In the genomic region with DNA sequence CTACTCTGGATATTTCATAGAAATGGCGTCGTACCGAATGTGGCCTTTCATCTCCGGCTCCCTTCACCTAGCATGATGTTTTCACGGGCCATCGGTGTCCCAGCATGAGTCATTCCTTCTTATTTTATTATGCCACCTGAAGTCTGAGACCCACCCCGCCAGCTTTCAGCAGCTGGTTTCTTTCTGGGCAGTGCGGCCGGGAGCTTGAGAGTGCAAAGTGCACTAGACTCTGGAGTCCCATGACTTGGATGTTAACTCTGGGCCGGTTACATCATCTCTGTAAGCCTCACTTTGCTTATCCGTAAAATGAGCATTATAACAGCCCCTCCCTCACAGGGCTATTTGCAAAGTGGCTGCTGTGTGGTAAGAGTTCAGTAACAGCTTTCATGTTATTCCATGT, we compare ENCODE assay signal across 21 cellular contexts. TPM values are rescaled to one million over a fixed set of nuclear protein-coding genes. Genes with fewer than 3 reads are reported as not detected.
DNase-seq lines count a peak whose midpoint lies in the region; FAIRE-seq and TF ChIP-seq lines count a peak whose summit lies in the region.
"Had no signal": no experiment of that assay in that cellular context is flagged by ENCODE, and none has a peak within 500 bp of the region (broad histone marks: within the 10 kb centered on the region; RNA-seq: fewer than 3 reads in every experiment).

No MANE protein-coding gene starts in this region.

- H3K36me3 ChIP-seq in small intestine (ENCODE audit: control insufficient read depth in 2 of 2, insufficient read depth in 2 of 2, low read length in 2 of 2) (no peaks in the 10 kb centered on the region), sigmoid colon (no peaks in the 10 kb centered on the region)
- H3K36me3 ChIP-seq: ovary, thyroid gland had no signal

- H3K4me3 ChIP-seq in fibroblast of villous mesenchyme (ENCODE audit: low read depth, low read length) (no peak overlapping the region), small intestine (ENCODE audit: low read depth in 1 of 2, low read length in 2 of 2) (no peak overlapping the region), sigmoid colon (no peak overlapping the region)
- H3K4me3 ChIP-seq: ovary, skin epidermis, thyroid gland had no signal

- no peak for TF ChIP-seq EP300 in sigmoid colon (IDR thresholded peaks at IDR 0.05)

- intact Hi-C loops in sigmoid colon (cut with DNase I), result no loop called here

- H3K27me3 ChIP-seq in small intestine (ENCODE audit: control insufficient read depth in 2 of 2, insufficient read depth in 2 of 2, low read length in 2 of 2) (no peaks in the 10 kb centered on the region), sigmoid colon (peaks cover 0 to 15% (median 0%) of the 10 kb centered on the region in 3 donors)
- H3K27me3 ChIP-seq: ovary, thyroid gland had no signal

- H3K9me3 ChIP-seq in small intestine (ENCODE audit: control insufficient read depth, low read depth) (no peaks in the 10 kb centered on the region), sigmoid colon (no peaks in the 10 kb centered on the region)
- H3K9me3 ChIP-seq: ovary, thyroid gland had no signal

- TF ChIP-seq CTCF in fibroblast of villous mesenchyme (IDR thresholded peaks at IDR 0.05; ENCODE audit: insufficient read depth, low read depth, low read length), result no peak
- TF ChIP-seq CTCF in sigmoid colon (IDR thresholded peaks at IDR 0.05), result no peak

- FAIRE-seq in small intestine (lab: Jason Lieb, UNC), result no peak
- FAIRE-seq: H54 had no signal

- no peak for TF ChIP-seq POLR2A in sigmoid colon (IDR thresholded peaks at IDR 0.05)

- no peaks in the 10 kb centered on the region for H3K4me1 ChIP-seq in small intestine (ENCODE audit: control insufficient read depth in 2 of 2, insufficient read depth in 1 of 2, low read depth in 1 of 2, low read length in 1 of 2)
- peaks cover 0 to 7% (median 5%) of the 10 kb centered on the region in 4 donors for H3K4me1 ChIP-seq in sigmoid colon

- DNase-seq in HuH-7.5 (ENCODE audit: low spot score) (peak; percentile 70), fibroblast of villous mesenchyme (ENCODE audit: low read depth) (peak; percentile 32), small intestine (peak; percentile 98), NCI-H82 (lab: John Stamatoyannopoulos, UW) (no peak), sigmoid colon (no peak)
- no peak for DNase-seq in NK-92 treated with Interleukin-12 subunit alpha and Interleukin-12 subunit beta, amount 100 ng/mL, for 24 hours (lab: John Stamatoyannopoulos, UW)
- DNase-seq: activated naive CD8-positive, alpha-beta T cell treated with anti-CD3 and anti-CD28 coated beads, Interleukin-2, amount 50 U/mL, for 24 hours; effector CD4-positive, alpha-beta T cell; hippocampal formation; Kasumi-1; kidney glomerular epithelial cell; NCI-H1694; NCI-H345; ovary; thyroid gland had no signal

- WGBS in small intestine, 3 donors, result 16 to 57% (median 42%) methylated on average over 11 of the region's 11 CpGs
- WGBS in sigmoid colon, 2 donors, result 14 to 65% methylated on average over 11 of the region's 11 CpGs

- peak overlapping the region; percentile 80 to 89 for H3K27ac ChIP-seq in small intestine (ENCODE audit: low read depth in 1 of 2, low read length in 1 of 2)
- H3K27ac ChIP-seq in sigmoid colon, result no peak overlapping the region
- H3K27ac ChIP-seq: ovary, thyroid gland had no signal

RNA-seq across cellular contexts. Expression of gene KMT5C, which starts 5.8 kb away (rescaled TPM):
- 6.9 and 8.7 TPM in 2 replicates for total RNA-seq in fibroblast of villous mesenchyme
- 10 to 100 TPM; 10.3 to 14.5 (median 14.1) TPM for polyA plus RNA-seq in small intestine
- total RNA-seq in sigmoid colon, result 10 to 100 TPM in 2 of 4 donors, 1 to 10 TPM in 2; 7.5 to 12.7 (median 9.6) TPM
- 10 to 100 TPM in 1 of 3 donors, 1 to 10 TPM in 2; 3.0 to 14.8 (median 3.5) TPM for polyA plus RNA-seq in sigmoid colon

RNA-seq across cellular contexts. Expression of gene TMEM150B, which starts 8.7 kb away (rescaled TPM):
- total RNA-seq in fibroblast of villous mesenchyme (not detected in 2 replicates), sigmoid colon (1 to 10 TPM in 3 of 4 donors, not detected in 1; 2.4 to 6.1 (median 4.1) TPM)
- polyA plus RNA-seq in small intestine (100 to 1,000 TPM in 1 of 3 donors, 10 to 100 TPM in 2; 33.2 to 125 (median 89.2) TPM), sigmoid colon (10 to 100 TPM in 2 of 3 donors, 1 to 10 TPM in 1; 8.4 to 18.7 (median 11.8) TPM)
- polyA plus RNA-seq: BJ had no signal

RNA-seq across cellular contexts. Expression of gene COX6B2, which starts 20.6 kb away (rescaled TPM):
- total RNA-seq in fibroblast of villous mesenchyme (under 0.01 TPM in 1 of 2 replicates, not detected in the other), sigmoid colon (under 1 TPM in 1 of 4 donors, not detected in 3; 0.16 TPM)
- polyA plus RNA-seq in small intestine (under 1 TPM in 1 of 3 donors, not detected in 2; 0.09 TPM), sigmoid colon (1 to 10 TPM in 2 of 3 donors, under 1 TPM in 1; 0.60 to 3.8 (median 1.4) TPM)
- total RNA-seq: activated CD8-positive, alpha-beta memory T cell treated with anti-CD3 and anti-CD28 coated beads for 36 hours; mucosa of gallbladder; Right ventricle myocardium inferior had no signal

RNA-seq across cellular contexts. Expression of gene GARIN5B, which starts 29.2 kb away (rescaled TPM):
- total RNA-seq in fibroblast of villous mesenchyme, result not detected in 2 replicates
- polyA plus RNA-seq in small intestine, result not detected
- total RNA-seq in sigmoid colon, result not detected
- not detected for polyA plus RNA-seq in sigmoid colon
- total RNA-seq: activated CD8-positive, alpha-beta memory T cell treated with anti-CD3 and anti-CD28 coated beads for 36 hours; mucosa of gallbladder; ovary; Right ventricle myocardium inferior; thyroid gland had no signal
- polyA plus RNA-seq: ovary had no signal

RNA-seq across cellular contexts. Expression of gene IL11, which starts 36.4 kb away (rescaled TPM):
- 3.0 and 5.2 TPM in 2 replicates for total RNA-seq in fibroblast of villous mesenchyme
- polyA plus RNA-seq in small intestine, result under 1 TPM in 1 of 3 donors, not detected in 2; 0.67 TPM
- total RNA-seq in sigmoid colon, result 1 to 10 TPM in 1 of 4 donors, under 1 TPM in 1, not detected in 2; 0.81 to 4.4 TPM
- under 1 TPM in 1 of 3 donors, not detected in 2; 0.74 TPM for polyA plus RNA-seq in sigmoid colon
- total RNA-seq: Right ventricle myocardium inferior, thyroid gland had no signal

Comparison
In these comparisons a context has a peak if more than half of its experiments do, and no peak if none do; other contexts are left out.
1. DNase-seq: peak in HuH-7.5 (single experiment), fibroblast of villous mesenchyme (single experiment) and small intestine (single experiment); none in NK-92 treated with Interleukin-12 subunit alpha and Interleukin-12 subunit beta, amount 100 ng/mL, for 24 hours (single experiment), NCI-H82 (single experiment) and sigmoid colon (single experiment).
2. H3K27ac ChIP-seq: peak in small intestine (2 of 2); none in sigmoid colon (0 of 4).